19 cellular contexts compared by ENCODE assay signal in the genomic region with DNA sequence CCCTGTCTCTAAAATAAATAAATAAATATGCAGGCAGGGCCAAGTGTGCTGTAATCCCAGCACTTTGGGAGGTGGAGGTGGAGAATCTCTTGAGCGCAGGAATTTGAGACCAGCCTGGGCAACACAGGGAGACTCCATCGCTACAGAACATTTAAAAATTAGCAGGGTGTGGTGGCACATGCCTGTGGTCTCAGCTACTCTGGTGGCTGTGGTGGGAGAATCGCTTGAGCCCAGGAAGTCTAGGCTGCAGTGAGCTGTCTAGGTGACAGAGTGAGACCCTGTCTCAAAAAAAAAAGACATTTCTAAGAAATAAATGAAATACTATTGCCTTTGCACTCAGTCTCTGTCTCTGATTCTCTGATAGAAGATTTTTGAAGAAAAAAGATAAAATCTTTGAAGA. TPM values are rescaled to one million over a fixed set of nuclear protein-coding genes. Genes with fewer than 3 reads are reported as not detected.
DNase-seq lines count a peak whose midpoint lies in the region; ATAC-seq and TF ChIP-seq lines count a peak whose summit lies in the region.
"Had no signal": no experiment of that assay in that cellular context is flagged by ENCODE, and none has a peak within 500 bp of the region (broad histone marks: within the 10 kb centered on the region; RNA-seq: fewer than 3 reads in every experiment).

No MANE protein-coding gene starts in this region.

- TF ChIP-seq CTCF in brain (conservative IDR thresholded peaks at IDR 0.05) = no peak
- no peak for TF ChIP-seq CTCF in neural progenitor cell (IDR thresholded peaks at IDR 0.05)
- TF ChIP-seq CTCF in type B pancreatic cell (conservative IDR thresholded peaks at IDR 0.05) = no peak

- no peak overlapping the region for H3K23ac ChIP-seq in mesenchymal stem cell (ENCODE audit: low read length in 2 of 2)

- H3K4me1 Mint-ChIP-seq in brain = peaks cover 45% of the 10 kb centered on the region
- peaks cover 14% of the 10 kb centered on the region for H3K4me1 Mint-ChIP-seq in neural progenitor cell
- H3K4me1 Mint-ChIP-seq in type B pancreatic cell (ENCODE audit: unreplicated experiment) = peaks cover 15% of the 10 kb centered on the region

- H3K14ac ChIP-seq in mesenchymal stem cell (ENCODE audit: low read length in 2 of 2) = no peak overlapping the region

- no peak overlapping the region for H2BK12ac ChIP-seq in mesenchymal stem cell (ENCODE audit: low read length in 2 of 2)

- peaks cover 100% of the 10 kb centered on the region for H3K36me3 Mint-ChIP-seq in brain
- peaks cover 67% of the 10 kb centered on the region for H3K36me3 Mint-ChIP-seq in neural progenitor cell
- peaks cover 58% of the 10 kb centered on the region for H3K36me3 Mint-ChIP-seq in type B pancreatic cell

- H4K8ac ChIP-seq in mesenchymal stem cell (ENCODE audit: low read length) = no peak overlapping the region

- no peak overlapping the region for H2BK5ac ChIP-seq in mesenchymal stem cell (ENCODE audit: low read depth, low read length, poor library complexity, severe bottlenecking)

- H3K9ac ChIP-seq in mesenchymal stem cell (ENCODE audit: low read length) (no peak overlapping the region), neural progenitor cell (no peak overlapping the region)

- H3K27me3 Mint-ChIP-seq in brain (peaks cover 9% of the 10 kb centered on the region), neural progenitor cell (ENCODE audit: insufficient read depth, low read depth) (peaks cover 18% of the 10 kb centered on the region), type B pancreatic cell (peaks cover 2% of the 10 kb centered on the region)

- H3K4me3 ChIP-seq in mesenchymal stem cell (ENCODE audit: insufficient read depth in 1 of 2, low read depth in 1 of 2, low read length in 2 of 2) (no peak overlapping the region), neural progenitor cell (peak overlapping the region; percentile 11)

- H2BK15ac ChIP-seq in mesenchymal stem cell (ENCODE audit: low read depth, poor library complexity, severe bottlenecking) = no peak overlapping the region

- H3K9me3 ChIP-seq in mesenchymal stem cell (ENCODE audit: control insufficient read depth, low read length) (peaks cover 22% of the 10 kb centered on the region), neural progenitor cell (ENCODE audit: low read depth) (peaks cover 38% of the 10 kb centered on the region)

- DNase-seq in mesenchymal stem cell (peak; percentile 4), neural progenitor cell (ENCODE audit: low spot score) (no peak), type B pancreatic cell (ENCODE audit: extremely low spot score, unreplicated experiment) (no peak), H4 (ENCODE audit: low spot score) (no peak)
- DNase-seq: ACHN, AML-193, COR-L47, DMS153, EL, Kasumi-1, MM.1S, NCI-H187 treated with DMSO at 0.1 percent for 48 hours, NCI-H446 treated with DMSO at 0.1 percent for 48 hours, NCI-H748 treated with DMSO at 0.1 percent for 48 hours had no signal

- H3K27ac Mint-ChIP-seq in brain = peak overlapping the region in 1 of 5 experiments; percentile 82
- no peak overlapping the region for H3K27ac Mint-ChIP-seq in neural progenitor cell
- H3K27ac Mint-ChIP-seq in type B pancreatic cell = no peak overlapping the region
- H3K27ac Mint-ChIP-seq: CD14-positive monocyte had no signal

- H2AK5ac ChIP-seq in mesenchymal stem cell (ENCODE audit: low read length, severe bottlenecking) = no peak overlapping the region

- no peak overlapping the region for H3K4ac ChIP-seq in mesenchymal stem cell (ENCODE audit: low read depth in 1 of 2, low read length in 2 of 2)

- H3K27ac ChIP-seq in mesenchymal stem cell (ENCODE audit: low read length, poor library complexity, severe bottlenecking) (no peak overlapping the region), neural progenitor cell (no peak overlapping the region)
- H3K27ac ChIP-seq: RWPE1 had no signal

- ATAC-seq in GM18519 (IDR thresholded peaks at IDR 0.05; ENCODE audit: low FRiP score, unreplicated experiment) (no peak), HG03354 (IDR thresholded peaks at IDR 0.05; ENCODE audit: poor library complexity, severe bottlenecking, unreplicated experiment) (no peak)

- H2BK120ac ChIP-seq in mesenchymal stem cell (ENCODE audit: low read depth, low read length) = no peak overlapping the region

- no peak overlapping the region for H3K18ac ChIP-seq in mesenchymal stem cell (ENCODE audit: low read depth in 1 of 2, low read length in 2 of 2)

- H4K91ac ChIP-seq in mesenchymal stem cell (ENCODE audit: low read length) = no peak overlapping the region

- H3K4me1 ChIP-seq in mesenchymal stem cell (ENCODE audit: control insufficient read depth, insufficient read depth, low read depth, low read length) (peaks cover 2% of the 10 kb centered on the region), neural progenitor cell (no peaks in the 10 kb centered on the region)

- H3K79me1 ChIP-seq in mesenchymal stem cell (replicated peaks; ENCODE audit: low read length, poor library complexity, severe bottlenecking) = peaks cover 34% of the 10 kb centered on the region

- H3K4me2 ChIP-seq in mesenchymal stem cell (ENCODE audit: low read length, poor library complexity, severe bottlenecking) (no peak overlapping the region), neural progenitor cell (no peak overlapping the region)

- H3K36me3 ChIP-seq in mesenchymal stem cell (ENCODE audit: control insufficient read depth in 1 of 2, insufficient read depth in 2 of 2, low read depth in 1 of 2, low read length in 2 of 2) (peaks cover 0 to 38% of the 10 kb centered on the region in 2 experiments), neural progenitor cell (peaks cover 12% of the 10 kb centered on the region)

- H3K4me3 Mint-ChIP-seq in brain (peak overlapping the region; percentile 70 to 85 (median 76)), neural progenitor cell (no peak overlapping the region), type B pancreatic cell (peak overlapping the region; percentile 77)

- H2AFZ ChIP-seq in mesenchymal stem cell (ENCODE audit: low read depth, low read length) (no peak overlapping the region), neural progenitor cell (replicated peaks) (no peak overlapping the region)

- 95% methylated on average over 3 of the region's 3 CpGs for WGBS in mesenchymal stem cell

- H3F3A ChIP-seq in neural progenitor cell (ENCODE audit: low read depth) = peaks cover 14% of the 10 kb centered on the region

- no peaks in the 10 kb centered on the region for H4K20me1 ChIP-seq in neural progenitor cell (ENCODE audit: low read depth)

- peaks cover 0 to 17% of the 10 kb centered on the region in 2 experiments for H3K27me3 ChIP-seq in mesenchymal stem cell (ENCODE audit: control insufficient read depth in 1 of 2, insufficient read depth in 1 of 2, low read length in 2 of 2)
- peaks cover 8% of the 10 kb centered on the region for H3K27me3 ChIP-seq in neural progenitor cell

- H3K9me3 Mint-ChIP-seq in brain (peaks cover 81 to 97% (median 85%) of the 10 kb centered on the region in 5 experiments), neural progenitor cell (peaks cover 82% of the 10 kb centered on the region), type B pancreatic cell (peaks cover 24% of the 10 kb centered on the region)

- H3K79me2 ChIP-seq in neural progenitor cell (ENCODE audit: low read depth) = no peaks in the 10 kb centered on the region

RNA-seq across cellular contexts. Expression of gene PCDHGA10, which starts 1.2 kb away (rescaled TPM):
- 2.3 TPM for polyA plus RNA-seq in brain (ENCODE audit: insufficient read depth, low read depth, low replicate concordance)
- polyA plus RNA-seq in mesenchymal stem cell (2013, experiment 1 of 2) = 16.9 TPM
- 16.3 TPM for polyA plus RNA-seq in mesenchymal stem cell (2013, experiment 2 of 2)
- total RNA-seq in neural progenitor cell (ENCODE audit: low replicate concordance) = 4.2 and 4.7 TPM in 2 replicates
- 9.8 and 18.5 TPM in 2 replicates for total RNA-seq in type B pancreatic cell (ENCODE audit: low replicate concordance)
- total RNA-seq in H4 (2014; rRNA removed; shearing (Covaris generic)) = 1.4 and 1.9 TPM in 2 replicates
- polyA plus RNA-seq: CD14-positive monocyte had no signal

RNA-seq across cellular contexts. Expression of gene PCDHGB6, which starts 3.8 kb away (rescaled TPM):
- 3.8 TPM for polyA plus RNA-seq in brain (ENCODE audit: insufficient read depth, low read depth, low replicate concordance)
- 34.8 TPM for polyA plus RNA-seq in mesenchymal stem cell (2013, experiment 1 of 2)
- 33.4 TPM for polyA plus RNA-seq in mesenchymal stem cell (2013, experiment 2 of 2)
- 13.2 and 22.1 TPM in 2 replicates for total RNA-seq in neural progenitor cell (ENCODE audit: low replicate concordance)
- total RNA-seq in type B pancreatic cell (ENCODE audit: low replicate concordance) = 4.9 and 39.4 TPM in 2 replicates
- 0.02 and 0.33 TPM in 2 replicates for total RNA-seq in H4 (2014; rRNA removed; shearing (Covaris generic))

RNA-seq across cellular contexts. Expression of gene PCDHGB7, which starts 5.9 kb away (rescaled TPM):
- polyA plus RNA-seq in brain (ENCODE audit: insufficient read depth, low read depth, low replicate concordance) = 6.1 TPM
- polyA plus RNA-seq in mesenchymal stem cell (2013, experiment 1 of 2) = 22.1 TPM
- polyA plus RNA-seq in mesenchymal stem cell (2013, experiment 2 of 2) = 21.0 TPM
- total RNA-seq in neural progenitor cell (ENCODE audit: low replicate concordance) (21.1 and 23.9 TPM in 2 replicates), type B pancreatic cell (ENCODE audit: low replicate concordance) (4.4 and 8.5 TPM in 2 replicates)
- 0.58 and 1.4 TPM in 2 replicates for total RNA-seq in H4 (2014; rRNA removed; shearing (Covaris generic))
- polyA plus RNA-seq: CD14-positive monocyte had no signal

RNA-seq across cellular contexts. Expression of gene PCDHGA9, which starts 9.0 kb away (rescaled TPM):
- polyA plus RNA-seq in brain (ENCODE audit: insufficient read depth, low read depth, low replicate concordance) = 3.2 TPM
- polyA plus RNA-seq in mesenchymal stem cell (2013, experiment 1 of 2) = 0.08 TPM
- 0.11 TPM for polyA plus RNA-seq in mesenchymal stem cell (2013, experiment 2 of 2)
- total RNA-seq in neural progenitor cell (ENCODE audit: low replicate concordance) (0.97 and 2.2 TPM in 2 replicates), type B pancreatic cell (ENCODE audit: low replicate concordance) (0.97 and 2.2 TPM in 2 replicates)
- total RNA-seq in H4 (2014; rRNA removed; shearing (Covaris generic)) = 1.1 and 1.8 TPM in 2 replicates
- polyA plus RNA-seq: CD14-positive monocyte had no signal

RNA-seq across cellular contexts. Expression of gene PCDHGA11, which starts 9.3 kb away (rescaled TPM):
- polyA plus RNA-seq in brain (ENCODE audit: insufficient read depth, low read depth, low replicate concordance) = 1.6 TPM
- 2.5 TPM for polyA plus RNA-seq in mesenchymal stem cell (2013, experiment 1 of 2)
- 2.3 TPM for polyA plus RNA-seq in mesenchymal stem cell (2013, experiment 2 of 2)
- total RNA-seq in neural progenitor cell (ENCODE audit: low replicate concordance) (9.5 and 13.3 TPM in 2 replicates), type B pancreatic cell (ENCODE audit: low replicate concordance) (2.6 TPM in 2 replicates)
- 0.66 and 1.3 TPM in 2 replicates for total RNA-seq in H4 (2014; rRNA removed; shearing (Covaris generic))
- polyA plus RNA-seq: CD14-positive monocyte had no signal
